Comparison of ENCODE assay signal across 23 cellular contexts in the genomic region with DNA sequence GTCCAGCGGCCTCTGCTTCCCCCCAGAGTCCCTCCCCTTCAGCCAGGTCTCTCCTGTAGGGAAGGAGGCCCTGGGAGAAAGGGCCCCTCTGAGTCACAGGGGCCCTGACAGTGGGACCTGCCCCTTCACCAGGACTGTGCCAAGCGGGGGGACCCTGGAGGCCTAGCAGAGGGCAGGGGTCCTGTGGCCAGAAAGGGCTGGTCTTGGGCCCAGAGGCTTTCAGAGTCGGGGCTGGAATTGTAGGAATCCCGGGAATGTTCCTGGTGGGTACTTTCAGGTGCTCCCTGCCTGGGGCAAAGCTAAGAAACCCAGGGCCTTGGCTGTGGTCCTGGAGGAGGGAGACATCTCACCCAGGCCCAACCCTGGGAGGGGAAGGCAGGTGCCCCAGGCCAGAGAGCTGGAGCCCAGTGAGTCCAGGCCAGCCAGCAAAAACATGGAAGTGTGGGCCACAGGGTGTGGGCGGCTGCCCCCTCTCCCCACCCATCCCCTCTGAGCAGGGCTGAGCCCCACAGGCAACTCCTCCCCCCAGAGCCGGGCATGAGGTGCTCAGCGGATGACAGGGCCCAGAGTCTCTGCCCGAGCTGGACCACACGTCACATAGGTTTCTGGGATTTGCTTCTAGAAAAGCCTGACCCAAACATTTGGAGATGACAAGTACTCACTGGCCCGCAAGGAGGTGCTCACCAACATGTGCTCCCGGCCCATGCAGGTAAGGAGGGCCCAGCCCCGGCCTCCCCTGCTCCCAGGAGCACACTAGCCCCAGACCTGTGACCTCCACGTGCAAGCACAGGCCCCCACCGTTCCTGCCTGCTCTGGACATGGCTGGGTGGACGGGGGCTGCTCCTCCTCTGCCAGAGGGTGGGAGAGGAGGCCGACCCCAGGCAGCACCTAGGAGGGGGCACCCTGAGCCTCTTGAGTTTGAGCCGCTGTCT. TPM values are rescaled to one million over a fixed set of nuclear protein-coding genes. Genes with fewer than 3 reads are reported as not detected.
DNase-seq lines count a peak whose midpoint lies in the region; ATAC-seq and TF ChIP-seq lines count a peak whose summit lies in the region.
"Had no signal": no experiment of that assay in that cellular context is flagged by ENCODE, and none has a peak within 500 bp of the region (broad histone marks: within the 10 kb centered on the region; RNA-seq: fewer than 3 reads in every experiment).

No MANE protein-coding gene starts in this region.

- H3K9me3 ChIP-seq in lower lobe of right lung = no peaks in the 10 kb centered on the region
- H3K9me3 ChIP-seq in body of pancreas = no peaks in the 10 kb centered on the region
- H3K9me3 ChIP-seq in transverse colon = no peaks in the 10 kb centered on the region
- H3K9me3 ChIP-seq: gastrocnemius medialis, neutrophil, uterus had no signal

- ATAC-seq in lower lobe of right lung (no peak), body of pancreas (no peak)
- ATAC-seq: activated CD8-positive, alpha-beta memory T cell treated with anti-CD3 and anti-CD28 coated beads, Interleukin-2, amount 10 ng/mL, durations not matched to agents 7 days and 5 days had no signal

- H3K27ac ChIP-seq in lower lobe of right lung = no peak overlapping the region
- no peak overlapping the region for H3K27ac ChIP-seq in body of pancreas
- no peak overlapping the region for H3K27ac ChIP-seq in transverse colon
- H3K27ac ChIP-seq: 22Rv1, gastrocnemius medialis, neutrophil, uterus had no signal

- TF ChIP-seq EP300 in transverse colon (IDR thresholded peaks at IDR 0.05; ENCODE audit: low read depth) = no peak

- TF ChIP-seq POLR2A in body of pancreas (IDR thresholded peaks at IDR 0.05) = no peak
- TF ChIP-seq POLR2A in transverse colon (IDR thresholded peaks at IDR 0.05) = no peak

- TF ChIP-seq CTCF in lower lobe of right lung (IDR thresholded peaks at IDR 0.05) = no peak
- no peak for TF ChIP-seq CTCF in body of pancreas (IDR thresholded peaks at IDR 0.05)
- TF ChIP-seq CTCF in transverse colon (IDR thresholded peaks at IDR 0.05) = no peak

- H3K4me3 ChIP-seq in H7 (ENCODE audit: insufficient read depth, low read depth, low read length) = no peak overlapping the region
- H3K4me3 ChIP-seq in lower lobe of right lung = no peak overlapping the region
- no peak overlapping the region for H3K4me3 ChIP-seq in body of pancreas
- no peak overlapping the region for H3K4me3 ChIP-seq in transverse colon
- H3K4me3 ChIP-seq: gastrocnemius medialis, uterus had no signal

- H3K36me3 ChIP-seq in H7 (replicated peaks; ENCODE audit: control insufficient read depth, insufficient read depth, low read length) (no peaks in the 10 kb centered on the region), lower lobe of right lung (peaks cover 3% of the 10 kb centered on the region), body of pancreas (replicated peaks in 1 of 2; ENCODE audit: insufficient read depth in 1 of 2, low read depth in 2 of 2) (no peaks in the 10 kb centered on the region), transverse colon (no peaks in the 10 kb centered on the region)
- H3K36me3 ChIP-seq: gastrocnemius medialis, neutrophil, uterus had no signal

- no peaks in the 10 kb centered on the region for H3K27me3 ChIP-seq in H7 (ENCODE audit: control insufficient read depth, insufficient read depth, low read length)
- no peaks in the 10 kb centered on the region for H3K27me3 ChIP-seq in lower lobe of right lung (ENCODE audit: low read depth)
- no peaks in the 10 kb centered on the region for H3K27me3 ChIP-seq in body of pancreas
- H3K27me3 ChIP-seq in transverse colon = no peaks in the 10 kb centered on the region
- H3K27me3 ChIP-seq: gastrocnemius medialis, neutrophil, uterus had no signal

- 87 to 93% methylated on average over 5 to 13 of the region's 17 CpGs for WGBS in body of pancreas, 2 donors
- WGBS in transverse colon (ENCODE audit: low coverage in 1 of 2), 2 donors = 98% methylated on average over 8 of the region's 17 CpGs; no CpG with 5 or more reads in 1 of the 2 donors

- in situ Hi-C loops in transverse colon (cut with MboI; ENCODE audit: low pct_ligation_motif_present in 1 of 4, low pct_unique_long_range_greater_than_20kb in 1 of 4, low sequenced_read_pairs in 3 of 4) = no loop called here

- peak; percentile 49 for DNase-seq in activated CD8-positive, alpha-beta memory T cell treated with anti-CD3 and anti-CD28 coated beads for 24 hours
- DNase-seq in activated CD8-positive, alpha-beta memory T cell treated with anti-CD3 and anti-CD28 coated beads, Interleukin-2, amount 50 U/mL, for 4 hours = no peak
- DNase-seq in H7 = peak; percentile 88
- DNase-seq in astrocyte of the hippocampus (ENCODE audit: low read depth, low spot score) = peak; percentile 68
- DNase-seq in lower lobe of right lung = peak; percentile 43
- DNase-seq in OCI-M1 (lab: John Stamatoyannopoulos, UW) = no peak
- DNase-seq in body of pancreas = no peak
- DNase-seq in transverse colon = no peak
- DNase-seq: activated CD8-positive, alpha-beta memory T cell treated with anti-CD3 and anti-CD28 coated beads, Interleukin-2, amount 10 ng/mL, durations not matched to agents 7 days and 5 days; cerebellar nuclear complex; effector CD4-positive, alpha-beta T cell; NCI-H1417 treated with DMSO at 0.1 percent for 48 hours; NCI-H2107; NCI-H510A treated with DMSO at 0.1 percent for 48 hours; retina; SHP77; uterus had no signal

- intact Hi-C loops in lower lobe of right lung (cut with DNase I) (no loop called here), body of pancreas (cut with DNase I) (no loop called here), transverse colon (cut with DNase I; ENCODE audit: low total_unique reads) (no loop called here)

- H3K4me1 ChIP-seq in lower lobe of right lung (no peaks in the 10 kb centered on the region), body of pancreas (no peaks in the 10 kb centered on the region), transverse colon (no peaks in the 10 kb centered on the region)
- H3K4me1 ChIP-seq: gastrocnemius medialis, uterus had no signal

RNA-seq across cellular contexts. Expression of a gene that starts 48.2 kb away (rescaled TPM):
- 0.15 and 0.69 TPM in 2 replicates for total RNA-seq in H7 (2014; rRNA removed; shearing (Covaris generic))
- total RNA-seq in lower lobe of right lung (6.0 TPM), body of pancreas (under 1 TPM in 1 of 2 donors, not detected in 1; 0.52 TPM), transverse colon (not detected)
- total RNA-seq: activated CD8-positive, alpha-beta memory T cell treated with anti-CD3 and anti-CD28 coated beads, Interleukin-2, amount 10 ng/mL, durations not matched to agents 7 days and 5 days; Daoy; gastrocnemius medialis; mucosa of gallbladder; subcutaneous adipose tissue had no signal

Comparison
In these comparisons a context has a peak if more than half of its experiments do, and no peak if none do; other contexts are left out.
1. DNase-seq: peak in activated CD8-positive, alpha-beta memory T cell treated with anti-CD3 and anti-CD28 coated beads for 24 hours (single experiment), H7 (single experiment), astrocyte of the hippocampus (single experiment) and lower lobe of right lung (single experiment); none in activated CD8-positive, alpha-beta memory T cell treated with anti-CD3 and anti-CD28 coated beads, Interleukin-2, amount 50 U/mL, for 4 hours (single experiment), OCI-M1 (single experiment), body of pancreas (0 of 4) and transverse colon (single experiment).